Comparison of ENCODE assay signal across 2 cellular contexts in the genomic region with DNA sequence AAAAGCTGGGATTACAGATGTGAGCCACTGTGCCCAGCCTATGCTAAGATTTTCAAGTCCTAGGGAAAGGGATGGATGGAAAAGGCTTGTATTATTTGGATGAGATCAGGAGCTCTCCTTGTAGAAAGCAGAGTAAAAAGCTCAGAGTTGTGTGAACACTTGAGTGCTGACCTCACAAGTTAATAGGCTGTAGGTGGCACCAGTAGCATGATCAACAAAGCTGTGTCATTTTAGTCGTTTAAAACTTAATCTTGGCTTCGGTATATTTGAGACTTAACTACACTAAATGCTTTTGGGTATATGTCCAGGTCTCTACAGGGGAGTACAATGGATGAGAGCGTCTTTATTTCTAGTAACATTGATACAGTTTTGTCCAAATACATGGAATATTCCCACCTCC.
TF ChIP-seq lines count a peak whose summit lies in the region.

No MANE protein-coding gene starts in this region.

TF ChIP-seq in SK-N-SH, 30 proteins besides CTCF, POLR2A, EP300 and RAD21 (continued from another document):
- TF ChIP-seq TCF12 (IDR thresholded peaks at IDR 0.05), result no peak

TF ChIP-seq in SK-N-SH treated with all-trans-retinoic acid at 6 μM for 48 hours, 23 proteins besides CTCF, POLR2A, EP300 and RAD21 (continued from another document):
- TF ChIP-seq ARNTL (CRISPR knock-in tag; IDR thresholded peaks at IDR 0.05; ENCODE audit: borderline replicate concordance, low read depth), result no peak
- TF ChIP-seq ZFP30 (CRISPR knock-in tag; IDR thresholded peaks at IDR 0.05), result no peak
- TF ChIP-seq ZFP3 (CRISPR knock-in tag; IDR thresholded peaks at IDR 0.05), result no peak
TF ChIP-seq in SK-N-SH treated with all-trans-retinoic acid at 6 μM for 48 hours: peak in this region for 0.
